ENCODE assay signal across 1 cellular context in the genomic region with DNA sequence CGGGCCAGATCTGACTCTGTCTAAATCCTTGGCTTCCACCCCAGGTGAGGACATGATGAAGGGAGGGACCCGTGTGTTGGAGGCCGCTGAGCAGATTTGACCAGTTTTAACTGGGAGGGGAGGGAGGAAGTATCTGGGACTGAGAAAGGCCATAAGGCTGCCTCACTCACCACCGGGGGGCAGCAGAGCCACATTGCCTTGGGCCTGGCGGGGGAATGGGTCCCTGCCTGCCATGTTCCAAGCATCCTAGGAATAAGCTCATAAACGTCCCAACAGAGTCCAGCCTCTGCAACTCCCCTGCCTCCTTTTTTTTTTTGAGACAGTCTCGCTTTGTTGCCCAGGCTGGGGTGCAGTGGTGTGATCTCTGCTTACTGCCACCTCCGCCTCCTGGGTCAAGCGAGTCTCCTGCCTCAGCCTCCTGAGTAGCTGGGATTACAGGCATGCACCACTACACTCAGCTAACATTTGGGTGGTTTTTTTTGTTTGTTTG.
TF ChIP-seq lines count a peak whose summit lies in the region.

No MANE protein-coding gene starts in this region.

TF ChIP-seq in IMR-90, 13 proteins besides CTCF, POLR2A, EP300 and RAD21:
- TF ChIP-seq MAZ (IDR thresholded peaks at IDR 0.05; ENCODE audit: borderline replicate concordance, low read depth, low read length) = peak; percentile 82; the same call in 1 of the 2 replicates
- TF ChIP-seq, protein P1, sequence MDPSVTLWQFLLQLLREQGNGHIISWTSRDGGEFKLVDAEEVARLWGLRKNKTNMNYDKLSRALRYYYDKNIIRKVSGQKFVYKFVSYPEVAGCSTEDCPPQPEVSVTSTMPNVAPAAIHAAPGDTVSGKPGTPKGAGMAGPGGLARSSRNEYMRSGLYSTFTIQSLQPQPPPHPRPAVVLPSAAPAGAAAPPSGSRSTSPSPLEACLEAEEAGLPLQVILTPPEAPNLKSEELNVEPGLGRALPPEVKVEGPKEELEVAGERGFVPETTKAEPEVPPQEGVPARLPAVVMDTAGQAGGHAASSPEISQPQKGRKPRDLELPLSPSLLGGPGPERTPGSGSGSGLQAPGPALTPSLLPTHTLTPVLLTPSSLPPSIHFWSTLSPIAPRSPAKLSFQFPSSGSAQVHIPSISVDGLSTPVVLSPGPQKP (IDR thresholded peaks at IDR 0.05; ENCODE audit: borderline replicate concordance, low read depth, low read length) = no peak
- TF ChIP-seq FOS (IDR thresholded peaks at IDR 0.05; ENCODE audit: low read depth, low read length) = no peak
- peak; percentile 89 for TF ChIP-seq SMC3 (IDR thresholded peaks at IDR 0.05; ENCODE audit: low read depth, low read length)
